Comparison of ENCODE assay signal across 8 cellular contexts in genomic region chr9:129035838-129036237, GRCh38. TPM values are rescaled to one million over a fixed set of nuclear protein-coding genes. Genes with fewer than 3 reads are reported as not detected.
DNase-seq lines count a peak whose midpoint lies in the region; ATAC-seq and TF ChIP-seq lines count a peak whose summit lies in the region.
"Not testable (repeated sequence)": the region's sequence is repeated elsewhere in the genome, so short reads cannot be mapped to it uniquely, and the experiment has no call there.

No MANE protein-coding gene starts in this region.

- POLR2A ChIA-PET in Caco-2 (lab: Charles Lee): interaction anchor here (0.5 to 1.0 kb wide), 5 partner anchors 8 to 206 kb away, joined by 3 to 6 read pairs (median 3); partner anchors contain the start of genes DOLPP1, SH3GLB2 and SPOUT1

- H3K4me1 Mint-ChIP-seq in Caco-2 (ENCODE audit: low read depth, unreplicated experiment): not testable (repeated sequence)
- H3K4me1 Mint-ChIP-seq in activated naive CD8-positive, alpha-beta T cell (ENCODE audit: low read depth): peaks cover 27% of the 10 kb centered on the region
- peaks cover 22% of the 10 kb centered on the region for H3K4me1 Mint-ChIP-seq in endothelial cell (ENCODE audit: unreplicated experiment)

- H3K4me3 Mint-ChIP-seq in Caco-2 (ENCODE audit: unreplicated experiment) (peak overlapping the region; percentile 80), endothelial cell (ENCODE audit: unreplicated experiment) (peak overlapping the region; percentile 97)
- peak overlapping the region; percentile 96 for H3K4me3 Mint-ChIP-seq in activated naive CD8-positive, alpha-beta T cell

- DNase-seq in Caco-2; Peyer's patch; endothelial cell (ENCODE audit: low spot score); kidney epithelial cell (ENCODE audit: low read depth); omental fat pad (ENCODE audit: low spot score); thyroid gland: not testable (repeated sequence)

- H3K9me3 Mint-ChIP-seq in Caco-2 (ENCODE audit: unreplicated experiment); activated naive CD8-positive, alpha-beta T cell (ENCODE audit: low read depth); endothelial cell (ENCODE audit: unreplicated experiment): not testable (repeated sequence)

- WGBS in thyroid gland, 2 donors: 42 to 45% methylated on average over 13 of the region's 13 CpGs

- H3K36me3 Mint-ChIP-seq in Caco-2 (ENCODE audit: insufficient read depth, unreplicated experiment): peaks cover 11% of the 10 kb centered on the region
- H3K36me3 Mint-ChIP-seq in activated naive CD8-positive, alpha-beta T cell; endothelial cell (ENCODE audit: low read depth, unreplicated experiment): not testable (repeated sequence)

- not testable (repeated sequence) for BruUV-seq in Caco-2 (replicated peaks; lab: Mats Ljungman, UMichigan)

- H3K36me3 ChIP-seq in Caco-2 (ENCODE audit: control insufficient read depth, insufficient read depth, low read length); kidney epithelial cell (ENCODE audit: control insufficient read depth, insufficient read depth, low read length); thyroid gland: not testable (repeated sequence)
- H3K36me3 ChIP-seq in Peyer's patch: peaks cover 0 to 11% (median 0%) of the 10 kb centered on the region in 3 donors

- H3K9me3 ChIP-seq in Caco-2, Peyer's patch, thyroid gland: not testable (repeated sequence)

- not testable (repeated sequence) for H3K27me3 Mint-ChIP-seq in Caco-2 (ENCODE audit: insufficient read depth, unreplicated experiment); activated naive CD8-positive, alpha-beta T cell; endothelial cell (ENCODE audit: unreplicated experiment)

- H3K4me3 ChIP-seq in Caco-2 (ENCODE audit: low read depth, low read length) (peak overlapping the region; percentile 36), Peyer's patch (peak overlapping the region; percentile 70 to 96 (median 90)), kidney epithelial cell (ENCODE audit: low read depth, low read length) (peak overlapping the region; percentile 25), thyroid gland (replicated peaks in 1 of 3) (peak overlapping the region in 2 of 3 donors; percentile 19 to 40)

- not testable (repeated sequence) for TF ChIP-seq POLR2A in Peyer's patch (IDR thresholded peaks at IDR 0.05); thyroid gland (IDR thresholded peaks at IDR 0.05)

- CTCF ChIA-PET in Caco-2 (lab: Charles Lee): interaction anchor here (0.9 to 1.0 kb wide), 2 partner anchors 8 to 107 kb away, joined by 4 to 5 read pairs; partner anchors contain the start of gene SH3GLB2

- ATAC-seq in HG03095 (IDR thresholded peaks at IDR 0.05; ENCODE audit: unreplicated experiment) (peak; percentile 4), omental fat pad (ENCODE audit: low FRiP score) (peak; percentile 20)

- intact Hi-C loops in Caco-2 (cut with micrococcal nuclease; ENCODE audit: unreplicated experiment): loop anchor here (1.0 kb wide), 1 partner anchor 8 kb away; the partner anchor contains the start of gene SH3GLB2
- intact Hi-C loops in thyroid gland (cut with DNase I): not testable (repeated sequence)

- H3K27ac Mint-ChIP-seq in Caco-2 (ENCODE audit: unreplicated experiment) (peak overlapping the region; percentile 72), endothelial cell (ENCODE audit: unreplicated experiment) (peak overlapping the region; percentile 22)
- peak overlapping the region; percentile 85 for H3K27ac Mint-ChIP-seq in activated naive CD8-positive, alpha-beta T cell

- H3K27ac ChIP-seq in Peyer's patch: peak overlapping the region; percentile 67 to 86 (median 80)
- H3K27ac ChIP-seq in thyroid gland: peak overlapping the region; percentile 67 to 75 (median 69)

- H3K4me1 ChIP-seq in Caco-2: peaks cover 11% of the 10 kb centered on the region; the same call in 1 of the 2 replicates
- peaks cover 0 to 24% (median 12%) of the 10 kb centered on the region in 4 donors for H3K4me1 ChIP-seq in Peyer's patch
- peaks cover 18% of the 10 kb centered on the region in 2 donors for H3K4me1 ChIP-seq in thyroid gland

- not testable (repeated sequence) for TF ChIP-seq CTCF in Caco-2 (IDR thresholded peaks at IDR 0.05; ENCODE audit: insufficient read depth in 1 of 2, low read depth in 1 of 2, low read length in 1 of 2, severe bottlenecking in 1 of 2, unreplicated experiment in 1 of 2); Peyer's patch (IDR thresholded peaks at IDR 0.05); endothelial cell (IDR thresholded peaks at IDR 0.05; ENCODE audit: unreplicated experiment); kidney epithelial cell (IDR thresholded peaks at IDR 0.05; ENCODE audit: insufficient read depth, low read length, poor library complexity, severe bottlenecking); omental fat pad (IDR thresholded peaks at IDR 0.05); thyroid gland (IDR thresholded peaks at IDR 0.05)

- not testable (repeated sequence) for H3K27me3 ChIP-seq in Caco-2 (replicated peaks; ENCODE audit: control insufficient read depth, insufficient read depth, low read length); Peyer's patch; kidney epithelial cell (ENCODE audit: control insufficient read depth, insufficient read depth, low read length); thyroid gland

RNA-seq across cellular contexts. Expression of gene MIGA2, which starts 0.6 kb away (rescaled TPM):
- 25.1 and 34.8 TPM in 2 replicates for total RNA-seq in Caco-2 (2022)
- total RNA-seq in Peyer's patch: 100 to 1,000 TPM in 3 of 4 donors, 10 to 100 TPM in 1; 68.5 to 174 (median 125) TPM
- total RNA-seq in endothelial cell (ENCODE audit: unreplicated experiment): 32.9 TPM
- 21.6 and 22.7 TPM in 2 replicates for total RNA-seq in kidney epithelial cell
- 10 to 100 TPM; 19.4 to 38.5 (median 20.9) TPM for total RNA-seq in omental fat pad
- 10 to 100 TPM; 23.9 to 78.8 (median 50.0) TPM for total RNA-seq in thyroid gland

RNA-seq across cellular contexts. Expression of gene SH3GLB2, which starts 7.7 kb away (rescaled TPM):
- total RNA-seq in Caco-2 (2022) (64.2 and 66.7 TPM in 2 replicates), Peyer's patch (100 to 1,000 TPM; 156 to 218 (median 183) TPM), endothelial cell (ENCODE audit: unreplicated experiment) (94.3 TPM), kidney epithelial cell (101 and 112 TPM in 2 replicates), omental fat pad (10 to 100 TPM; 55.5 to 75.5 (median 65.1) TPM), thyroid gland (100 to 1,000 TPM in 1 of 4 donors, 10 to 100 TPM in 3; 89.5 to 139 (median 93.7) TPM)

RNA-seq across cellular contexts. Expression of gene DOLPP1, which starts 45.1 kb away (rescaled TPM):
- total RNA-seq in Caco-2 (2022) (44.7 and 45.1 TPM in 2 replicates), Peyer's patch (10 to 100 TPM in 3 of 4 donors, not detected in 1; 37.6 to 53.9 (median 46.1) TPM), endothelial cell (ENCODE audit: unreplicated experiment) (21.4 TPM), kidney epithelial cell (15.3 and 15.5 TPM in 2 replicates), omental fat pad (1 to 10 TPM; 4.8 to 7.2 (median 6.6) TPM), thyroid gland (10 to 100 TPM in 1 of 4 donors, 1 to 10 TPM in 3; 6.0 to 10.9 (median 8.3) TPM)

Comparison
In these comparisons a context has a peak if more than half of its experiments do, and no peak if none do; other contexts are left out.
1. H3K4me3 ChIP-seq: peak in every context shown above with its lines; median percentile 90 in Peyer's patch; 36 in Caco-2; 30 in thyroid gland; 25 in kidney epithelial cell.
2. H3K27ac Mint-ChIP-seq: peak in every context shown above with its lines; median percentile 85 in activated naive CD8-positive, alpha-beta T cell; 72 in Caco-2; 22 in endothelial cell.